ENCODE assay signal across 8 cellular contexts in the genomic region with DNA sequence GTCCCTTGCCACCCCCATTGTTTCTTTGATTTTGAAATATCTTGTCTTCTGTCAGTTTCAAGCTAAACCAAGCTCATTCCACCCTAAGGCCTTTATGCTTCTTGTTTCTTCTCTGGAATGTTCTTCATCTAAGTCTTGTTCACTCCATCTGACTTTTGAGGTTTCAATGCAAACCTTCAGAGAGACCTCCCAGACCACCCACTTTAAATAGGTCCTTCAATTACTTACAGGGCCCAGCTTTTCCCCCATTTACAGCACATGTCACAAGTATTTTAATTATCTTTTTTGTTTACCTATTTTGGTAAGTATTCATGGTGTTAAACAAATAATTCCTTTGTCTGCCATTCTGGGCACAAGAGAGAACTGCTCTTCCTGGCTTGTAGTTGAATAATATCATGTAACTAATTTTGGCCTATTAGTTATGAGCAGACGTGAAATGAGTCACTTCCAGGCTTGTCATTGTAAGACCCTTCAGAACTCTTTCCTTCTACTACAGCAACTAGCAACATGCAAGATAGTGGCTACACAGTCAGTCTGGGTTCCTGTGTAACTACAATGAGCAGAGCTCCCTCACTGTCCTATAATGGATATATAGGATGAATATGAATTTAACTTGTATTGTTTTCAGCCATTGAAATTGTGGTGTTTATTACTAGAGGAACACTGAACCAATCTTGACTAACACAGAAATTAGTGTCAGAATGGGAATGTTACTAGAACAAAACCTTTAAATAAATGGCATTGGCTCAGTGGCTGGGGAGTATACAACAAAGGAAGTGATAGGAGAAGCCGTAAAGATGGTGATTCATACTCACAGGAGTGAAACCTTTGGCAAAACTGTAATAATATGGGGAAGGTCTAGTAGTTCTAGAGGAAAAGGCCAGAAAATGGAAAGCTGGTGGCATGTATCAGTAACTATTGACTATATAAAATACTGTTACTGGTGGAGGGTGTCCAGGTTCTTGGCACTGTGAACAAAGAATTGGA. TPM values are rescaled to one million over a fixed set of nuclear protein-coding genes. Genes with fewer than 3 reads are reported as not detected.
A peak's percentile ranks its signal among the peaks of the same experiment; 100 is the strongest.
DNase-seq lines count a peak whose midpoint lies in the region; ATAC-seq and TF ChIP-seq lines count a peak whose summit lies in the region.

No MANE protein-coding gene starts in this region.

- peaks cover 38 to 41% of the 10 kb centered on the region in 2 donors for H3K4me1 ChIP-seq in naive thymus-derived CD4-positive, alpha-beta T cell (ENCODE audit: control insufficient read depth in 2 of 2, insufficient read depth in 2 of 2, low read length in 2 of 2)

- H3K27ac Mint-ChIP-seq in activated naive CD8-positive, alpha-beta T cell treated with anti-CD3 and anti-CD28 coated beads, Interleukin-2, amount 10 ng/mL, durations not matched to agents 7 days and 5 days: peak overlapping the region; percentile 89
- peak overlapping the region; percentile 17 to 89 (median 77) for H3K27ac Mint-ChIP-seq in naive thymus-derived CD4-positive, alpha-beta T cell

- H3K9me3 Mint-ChIP-seq in activated naive CD8-positive, alpha-beta T cell treated with anti-CD3 and anti-CD28 coated beads, Interleukin-2, amount 10 ng/mL, durations not matched to agents 7 days and 5 days: no peaks in the 10 kb centered on the region
- H3K9me3 Mint-ChIP-seq in naive thymus-derived CD4-positive, alpha-beta T cell: peaks cover 0 to 4% (median 0%) of the 10 kb centered on the region in 11 donors

- POLR2A ChIA-PET in activated naive CD8-positive, alpha-beta T cell treated with anti-CD3 and anti-CD28 coated beads, Interleukin-2, amount 10 ng/mL, durations not matched to agents 7 days and 5 days (lab: Charles Lee): no interaction called here
- POLR2A ChIA-PET in naive thymus-derived CD4-positive, alpha-beta T cell (lab: Charles Lee): no interaction called here

- TF ChIP-seq CTCF in lower leg skin (IDR thresholded peaks at IDR 0.05): no peak

- no peaks in the 10 kb centered on the region for H3K27me3 Mint-ChIP-seq in activated naive CD8-positive, alpha-beta T cell treated with anti-CD3 and anti-CD28 coated beads, Interleukin-2, amount 10 ng/mL, durations not matched to agents 7 days and 5 days
- H3K27me3 Mint-ChIP-seq in naive thymus-derived CD4-positive, alpha-beta T cell: peaks cover 0 to 2% (median 0%) of the 10 kb centered on the region in 5 donors

- peak overlapping the region; percentile 31 for H3K4me3 ChIP-seq in naive thymus-derived CD4-positive, alpha-beta T cell (ENCODE audit: low read length)
- H3K4me3 ChIP-seq in lower leg skin (ENCODE audit: low read depth, poor library complexity, severe bottlenecking): no peak overlapping the region

- intact Hi-C loops in naive thymus-derived CD4-positive, alpha-beta T cell (cut with micrococcal nuclease): loop anchor here (1.0 to 10.0 kb wide), 8 partner anchors 14 to 1523 kb away; a partner anchor contains a TSS
- intact Hi-C loops in lower leg skin (cut with DNase I; ENCODE audit: low total_unique reads): no loop called here

- peaks cover 50% of the 10 kb centered on the region for H3K4me1 Mint-ChIP-seq in activated naive CD8-positive, alpha-beta T cell treated with anti-CD3 and anti-CD28 coated beads, Interleukin-2, amount 10 ng/mL, durations not matched to agents 7 days and 5 days
- H3K4me1 Mint-ChIP-seq in naive thymus-derived CD4-positive, alpha-beta T cell: peaks cover 32 to 64% (median 57%) of the 10 kb centered on the region in 7 donors

- peak; percentile 71 for DNase-seq in ELR (ENCODE audit: low read depth)
- DNase-seq in activated naive CD8-positive, alpha-beta T cell treated with anti-CD3 and anti-CD28 coated beads, Interleukin-2, amount 10 ng/mL, durations not matched to agents 7 days and 5 days: no peak
- no peak for DNase-seq in naive thymus-derived CD4-positive, alpha-beta T cell
- DNase-seq in lower leg skin (ENCODE audit: low spot score in 2 of 2): no peak
- DNase-seq in NCI-H2196 (lab: John Stamatoyannopoulos, UW; ENCODE audit: unreplicated experiment): no peak
- DNase-seq in T-helper 9 cell: no peak

- H3K36me3 Mint-ChIP-seq in activated naive CD8-positive, alpha-beta T cell treated with anti-CD3 and anti-CD28 coated beads, Interleukin-2, amount 10 ng/mL, durations not matched to agents 7 days and 5 days: peaks cover 2% of the 10 kb centered on the region
- H3K36me3 Mint-ChIP-seq in naive thymus-derived CD4-positive, alpha-beta T cell: peaks cover 0 to 5% (median 0%) of the 10 kb centered on the region in 5 donors

- ATAC-seq in HG02981 (IDR thresholded peaks at IDR 0.05; ENCODE audit: unreplicated experiment) (peak; percentile 20), GM21528 (IDR thresholded peaks at IDR 0.05; ENCODE audit: low FRiP score, unreplicated experiment) (no peak)
- ATAC-seq in activated naive CD8-positive, alpha-beta T cell treated with anti-CD3 and anti-CD28 coated beads, Interleukin-2, amount 10 ng/mL, durations not matched to agents 7 days and 5 days (ENCODE audit: low read depth): no peak
- no peak for ATAC-seq in naive thymus-derived CD4-positive, alpha-beta T cell

- H3K27ac ChIP-seq in naive thymus-derived CD4-positive, alpha-beta T cell (ENCODE audit: low read depth, low read length): no peak overlapping the region

- no peaks in the 10 kb centered on the region for H3K27me3 ChIP-seq in naive thymus-derived CD4-positive, alpha-beta T cell (ENCODE audit: control insufficient read depth in 2 of 2, insufficient read depth in 2 of 2, low read length in 2 of 2)

- peak overlapping the region; percentile 81 for H3K4me3 Mint-ChIP-seq in activated naive CD8-positive, alpha-beta T cell treated with anti-CD3 and anti-CD28 coated beads, Interleukin-2, amount 10 ng/mL, durations not matched to agents 7 days and 5 days
- peak overlapping the region; percentile 52 to 86 (median 78) for H3K4me3 Mint-ChIP-seq in naive thymus-derived CD4-positive, alpha-beta T cell

- no peak for TF ChIP-seq POLR2A in lower leg skin (IDR thresholded peaks at IDR 0.05)

- CTCF ChIA-PET in naive thymus-derived CD4-positive, alpha-beta T cell (lab: Charles Lee): interaction anchor here (0.6 kb wide), 1 partner anchor 26 kb away, joined by 4 read pairs; no protein-coding TSS in a partner anchor

- peaks cover 0 to 5% (median 0%) of the 10 kb centered on the region in 3 experiments for H3K36me3 ChIP-seq in naive thymus-derived CD4-positive, alpha-beta T cell (ENCODE audit: control insufficient read depth in 2 of 3, insufficient read depth in 3 of 3, low read length in 3 of 3)

- 48 to 51% methylated on average over 2 of the region's 2 CpGs for WGBS in lower leg skin, 2 donors

- H3K9me3 ChIP-seq in naive thymus-derived CD4-positive, alpha-beta T cell (ENCODE audit: control insufficient read depth in 2 of 3, low read length in 3 of 3): no peaks in the 10 kb centered on the region

RNA-seq across cellular contexts. Expression of a gene that starts 2.8 kb away (rescaled TPM):
- 100 to 1,000 TPM; 120 to 127 TPM for total RNA-seq in activated naive CD8-positive, alpha-beta T cell treated with anti-CD3 and anti-CD28 coated beads, Interleukin-2, amount 10 ng/mL, durations not matched to agents 7 days and 5 days
- 100 to 1,000 TPM in 2 of 5 experiments, 10 to 100 TPM in 3; 69.7 to 117 (median 80.7) TPM for total RNA-seq in naive thymus-derived CD4-positive, alpha-beta T cell
- 10 to 100 TPM; 49.9 to 82.9 TPM for polyA plus RNA-seq in naive thymus-derived CD4-positive, alpha-beta T cell
- 10 to 100 TPM; 59.6 to 83.3 (median 71.2) TPM for total RNA-seq in lower leg skin
